Comparison of ENCODE assay signal across 8 cellular contexts in the genomic region with DNA sequence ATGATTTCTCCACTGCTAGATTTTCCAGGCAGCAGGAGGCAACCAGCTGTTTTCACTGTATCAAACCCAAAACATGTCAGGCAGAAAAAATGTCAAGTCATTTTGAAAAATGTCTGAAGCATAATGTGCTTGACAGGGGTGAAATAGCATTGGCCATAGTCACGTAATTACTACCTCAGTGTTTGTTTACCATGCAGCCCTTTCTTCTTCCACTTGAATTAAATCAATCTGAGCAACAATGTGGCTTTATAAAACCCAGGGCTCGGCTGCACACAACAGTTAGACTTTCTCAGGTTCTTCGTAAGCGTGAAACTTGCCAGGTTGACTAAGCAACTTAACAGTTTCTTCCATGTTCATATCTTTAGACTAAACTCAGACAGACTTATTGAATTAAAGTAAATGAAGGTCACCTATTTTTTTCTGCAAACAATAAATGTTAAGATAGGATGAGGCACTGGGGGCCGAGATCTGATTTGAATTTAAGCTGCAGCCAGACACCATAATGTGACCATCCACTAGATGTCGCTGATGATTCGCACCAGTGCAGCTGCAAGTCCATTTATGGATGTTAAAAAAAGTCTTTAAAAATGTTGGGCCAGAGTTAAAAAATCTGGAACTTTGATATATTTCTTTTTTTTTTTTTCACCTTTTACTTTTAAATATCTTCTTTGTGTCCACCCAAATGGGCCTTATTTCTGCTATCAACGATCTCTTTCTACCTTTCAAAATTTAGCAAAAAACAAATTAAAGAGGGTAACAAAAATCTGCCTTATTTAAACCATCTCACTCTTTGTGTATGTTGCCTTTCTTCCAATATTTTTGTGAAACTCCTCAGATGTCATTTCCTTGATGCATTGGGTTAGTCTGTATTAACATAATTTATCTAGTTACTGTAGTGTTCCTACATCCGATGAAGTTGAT.
A peak's percentile ranks its signal among the peaks of the same experiment; 100 is the strongest.
DNase-seq lines count a peak whose midpoint lies in the region; ATAC-seq, FAIRE-seq and TF ChIP-seq lines count a peak whose summit lies in the region.

No MANE protein-coding gene starts in this region.

- ATAC-seq in GM19455 (IDR thresholded peaks at IDR 0.05; ENCODE audit: unreplicated experiment) = no peak

- H3K4me2 ChIP-seq in endothelial cell of umbilical vein (ENCODE audit: insufficient read depth, low read length) = no peak overlapping the region

- H3K9ac ChIP-seq in endothelial cell of umbilical vein (replicated peaks; ENCODE audit: extremely low read depth, insufficient read depth, low read length) = no peak overlapping the region

- BruUV-seq in endothelial cell of umbilical vein (replicated peaks; lab: Mats Ljungman, UMichigan) = no TSS peak

- TF ChIP-seq POLR2A in GM12892 (IDR thresholded peaks at IDR 0.05; ENCODE audit: low read depth, low read length) = no peak
- TF ChIP-seq POLR2A in endothelial cell of umbilical vein (IDR thresholded peaks at IDR 0.05; ENCODE audit: low read depth, low read length) = no peak

- POLR2A ChIA-PET in endothelial cell of umbilical vein (lab: Charles Lee) = no interaction called here

- no peaks in the 10 kb centered on the region for H3K9me3 Mint-ChIP-seq in T-helper 2 cell treated with Interferon-gamma antibody and Interleukin-4, amounts not matched to agents 5 μg/mL and 100 μg/mL, for 36 hours
- H3K9me3 Mint-ChIP-seq in type B pancreatic cell = no peaks in the 10 kb centered on the region

- no peaks in the 10 kb centered on the region for H3K4me1 ChIP-seq in endothelial cell of umbilical vein (ENCODE audit: control insufficient read depth, extremely low read depth, insufficient read depth, low read length)

- no peak overlapping the region for H2AFZ ChIP-seq in endothelial cell of umbilical vein (ENCODE audit: low read depth, low read length)

- intact Hi-C loops in endothelial cell of umbilical vein (cut with micrococcal nuclease) = loop anchor here (2.0 kb wide), 1 partner anchor 753 kb away; no protein-coding TSS in a partner anchor

- CTCF ChIA-PET in endothelial cell of umbilical vein (lab: Charles Lee) = interaction anchor here (0.8 to 1.9 kb wide), 7 partner anchors 10 to 1875 kb away, joined by 3 to 7 read pairs (median 3); no protein-coding TSS in a partner anchor

- no peaks in the 10 kb centered on the region for H3K9me3 ChIP-seq in endothelial cell of umbilical vein (replicated peaks; ENCODE audit: control insufficient read depth, insufficient read depth, low read length)

- DNase-seq in Ammon's horn (ENCODE audit: low spot score) (peak; percentile 89), GM12892 (ENCODE audit: insufficient read length) (peak; percentile 15), NCI-H1105 treated with DMSO at 0.1 percent for 48 hours (lab: John Stamatoyannopoulos, UW) (peak; percentile 83), endothelial cell of umbilical vein (ENCODE audit: low read depth, low spot score) (peak; percentile 41), midbrain (lab: John Stamatoyannopoulos, UW) (peak; percentile 76), type B pancreatic cell (ENCODE audit: extremely low spot score, unreplicated experiment) (no peak)
- peak; percentile 10 for DNase-seq in T-helper 2 cell treated with Interferon-gamma antibody and Interleukin-4, amounts not matched to agents 5 μg/mL and 100 μg/mL, for 36 hours (ENCODE audit: low spot score)

- FAIRE-seq in GM12892 (lab: Jason Lieb, UNC) (peak; percentile 50), endothelial cell of umbilical vein (lab: Jason Lieb, UNC) (peak; percentile 81)

- H3K27me3 Mint-ChIP-seq in T-helper 2 cell treated with Interferon-gamma antibody and Interleukin-4, amounts not matched to agents 5 μg/mL and 100 μg/mL, for 36 hours (ENCODE audit: low read depth) = no peaks in the 10 kb centered on the region
- peaks cover 11% of the 10 kb centered on the region for H3K27me3 Mint-ChIP-seq in type B pancreatic cell

- H3K4me3 Mint-ChIP-seq in T-helper 2 cell treated with Interferon-gamma antibody and Interleukin-4, amounts not matched to agents 5 μg/mL and 100 μg/mL, for 36 hours = no peak overlapping the region
- H3K4me3 Mint-ChIP-seq in type B pancreatic cell = peak overlapping the region; percentile 27

- no peaks in the 10 kb centered on the region for H4K20me1 ChIP-seq in endothelial cell of umbilical vein (replicated peaks; ENCODE audit: control insufficient read depth, extremely low read depth, insufficient read depth, low read length)

- dilution Hi-C loops in endothelial cell of umbilical vein (cut with MboI; ENCODE audit: extremely low pct_ligation_motif_present, low sequenced_read_pairs) = no loop called here

- TF ChIP-seq CTCF in endothelial cell of umbilical vein (IDR thresholded peaks at IDR 0.05; ENCODE audit: extremely low read depth in 1 of 2, insufficient read depth in 1 of 2, low read depth in 1 of 2, low read length in 2 of 2) = peak; percentile 62 to 67
- peak; percentile 96 for TF ChIP-seq CTCF in type B pancreatic cell (conservative IDR thresholded peaks at IDR 0.05)

- no peak overlapping the region for H3K27ac ChIP-seq in endothelial cell of umbilical vein (ENCODE audit: insufficient read depth, low read depth, low read length)

- no peaks in the 10 kb centered on the region for H3K79me2 ChIP-seq in endothelial cell of umbilical vein (ENCODE audit: control insufficient read depth, insufficient read depth, low read length)

- no peak overlapping the region for H3K4me3 ChIP-seq in endothelial cell of umbilical vein (replicated peaks in 1 of 3; ENCODE audit: insufficient read depth in 1 of 3, low read depth in 1 of 3, low read length in 3 of 3)

- no peaks in the 10 kb centered on the region for H3K36me3 Mint-ChIP-seq in T-helper 2 cell treated with Interferon-gamma antibody and Interleukin-4, amounts not matched to agents 5 μg/mL and 100 μg/mL, for 36 hours (ENCODE audit: low read depth)
- no peaks in the 10 kb centered on the region for H3K36me3 Mint-ChIP-seq in type B pancreatic cell

- H3K27ac Mint-ChIP-seq in T-helper 2 cell treated with Interferon-gamma antibody and Interleukin-4, amounts not matched to agents 5 μg/mL and 100 μg/mL, for 36 hours = no peak overlapping the region
- H3K27ac Mint-ChIP-seq in type B pancreatic cell = peak overlapping the region; percentile 70

- H3K9me1 ChIP-seq in endothelial cell of umbilical vein (replicated peaks; ENCODE audit: control insufficient read depth, extremely low read depth, insufficient read depth, low read length) = no peaks in the 10 kb centered on the region

- no peaks in the 10 kb centered on the region for H3K27me3 ChIP-seq in endothelial cell of umbilical vein (ENCODE audit: control insufficient read depth in 2 of 2, insufficient read depth in 2 of 2, low read length in 2 of 2)

- H3K36me3 ChIP-seq in endothelial cell of umbilical vein (ENCODE audit: control insufficient read depth in 2 of 2, extremely low read depth in 1 of 2, insufficient read depth in 2 of 2, low read length in 2 of 2) = no peaks in the 10 kb centered on the region

- no peaks in the 10 kb centered on the region for H3K4me1 Mint-ChIP-seq in T-helper 2 cell treated with Interferon-gamma antibody and Interleukin-4, amounts not matched to agents 5 μg/mL and 100 μg/mL, for 36 hours (ENCODE audit: low read depth)
- H3K4me1 Mint-ChIP-seq in type B pancreatic cell (ENCODE audit: unreplicated experiment) = peaks cover 13% of the 10 kb centered on the region

TF ChIP-seq in endothelial cell of umbilical vein, 7 proteins besides CTCF, POLR2A, EP300 and RAD21:
- TF ChIP-seq MYC (IDR thresholded peaks at IDR 0.05; ENCODE audit: low read depth, low read length) (no peak), POLR2AphosphoS5 (IDR thresholded peaks at IDR 0.05; ENCODE audit: insufficient read depth, low read depth, low read length) (no peak)
